ENCODE assay signal across 14 cellular contexts in genomic region chr5:68708842-68709170, GRCh38.
"Had no signal": no experiment of that assay in that cellular context is flagged by ENCODE, and none has a peak within 500 bp of the region (broad histone marks: within the 10 kb centered on the region; RNA-seq: fewer than 3 reads in every experiment).

No MANE protein-coding gene starts in this region.

- H3K4me1 ChIP-seq: colonic mucosa, prostate gland had no signal

- H3K4me3 Mint-ChIP-seq: activated CD8-positive, alpha-beta memory T cell treated with anti-CD3 and anti-CD28 coated beads, Interleukin-2, amount 10 ng/mL, durations not matched to agents 7 days and 5 days; activated naive CD4-positive, alpha-beta T cell treated with anti-CD3 and anti-CD28 coated beads, Interleukin-2, amount 10 ng/mL, durations not matched to agents 7 days and 5 days; nephron progenitor cell had no signal

- H3K27ac ChIP-seq: colonic mucosa, prostate gland had no signal

- H3K27me3 Mint-ChIP-seq: activated CD8-positive, alpha-beta memory T cell treated with anti-CD3 and anti-CD28 coated beads, Interleukin-2, amount 10 ng/mL, durations not matched to agents 7 days and 5 days had no signal

- H3K27me3 ChIP-seq: colonic mucosa, thyroid gland had no signal

- ATAC-seq: activated CD8-positive, alpha-beta memory T cell treated with anti-CD3 and anti-CD28 coated beads, Interleukin-2, amount 10 ng/mL, durations not matched to agents 7 days and 5 days; sciatic nerve had no signal

- H3K4me3 ChIP-seq: colonic mucosa, prostate gland, thyroid gland had no signal

- H3K9me3 ChIP-seq: colonic mucosa, prostate gland, thyroid gland had no signal

- H3K36me3 ChIP-seq: colonic mucosa, prostate gland, thyroid gland had no signal

- DNase-seq: activated CD4-positive, alpha-beta T cell treated with anti-CD3 and anti-CD28 coated beads for 1 hour; activated CD4-positive, alpha-beta T cell treated with anti-CD3 and anti-CD28 coated beads, Interleukin-2, amount 50 U/mL, for 4 hours; activated CD8-positive, alpha-beta memory T cell treated with anti-CD3 and anti-CD28 coated beads, Interleukin-2, amount 10 ng/mL, durations not matched to agents 7 days and 5 days; activated naive CD4-positive, alpha-beta T cell treated with anti-CD3 and anti-CD28 coated beads, Interleukin-2, amount 10 ng/mL, durations not matched to agents 7 days and 5 days; activated T-cell treated with anti-CD3 and anti-CD28 coated beads, Interleukin-2, amount 50 U/mL, for 1 hour; caudate nucleus; colonic mucosa; foreskin melanocyte; nephron progenitor cell; stimulated activated CD4-positive, alpha-beta T cell treated with anti-CD3 and anti-CD28 coated beads, Interleukin-12 subunit alpha, Interleukin-12 subunit beta, amount 100 ng/mL, for 4 hours; stimulated activated CD4-positive, alpha-beta T cell treated with anti-CD3 and anti-CD28 coated beads, Interleukin-2, amount 100 ng/mL, for 24 hours had no signal

- H3K27ac Mint-ChIP-seq: activated CD8-positive, alpha-beta memory T cell treated with anti-CD3 and anti-CD28 coated beads, Interleukin-2, amount 10 ng/mL, durations not matched to agents 7 days and 5 days; activated naive CD4-positive, alpha-beta T cell treated with anti-CD3 and anti-CD28 coated beads, Interleukin-2, amount 10 ng/mL, durations not matched to agents 7 days and 5 days; nephron progenitor cell had no signal
